ENCODE assay signal across 1 cellular context in genomic region chr2:229409751-229410181, GRCh38.
TF ChIP-seq lines count a peak whose summit lies in the region.

No MANE protein-coding gene starts in this region.

TF ChIP-seq in GM23338, 12 proteins besides CTCF, POLR2A, EP300 and RAD21 (continued from another document):
- TF ChIP-seq POLR2AphosphoS5 (IDR thresholded peaks at IDR 0.05; ENCODE audit: low read depth) (no peak), NANOG (IDR thresholded peaks at IDR 0.05; ENCODE audit: borderline replicate concordance) (no peak), CREB1 (CRISPR knock-in tag; IDR thresholded peaks at IDR 0.05; ENCODE audit: low read depth) (no peak), REST (IDR thresholded peaks at IDR 0.05; ENCODE audit: unreplicated experiment) (no peak), JUNB (IDR thresholded peaks at IDR 0.05; ENCODE audit: unreplicated experiment) (no peak), ZNF331 (CRISPR knock-in tag; IDR thresholded peaks at IDR 0.05; ENCODE audit: low read depth) (no peak), ETS1 (IDR thresholded peaks at IDR 0.05) (no peak), STAT1 (IDR thresholded peaks at IDR 0.05; ENCODE audit: unreplicated experiment) (no peak)
